Comparison of ENCODE assay signal across 22 cellular contexts in the genomic region with DNA sequence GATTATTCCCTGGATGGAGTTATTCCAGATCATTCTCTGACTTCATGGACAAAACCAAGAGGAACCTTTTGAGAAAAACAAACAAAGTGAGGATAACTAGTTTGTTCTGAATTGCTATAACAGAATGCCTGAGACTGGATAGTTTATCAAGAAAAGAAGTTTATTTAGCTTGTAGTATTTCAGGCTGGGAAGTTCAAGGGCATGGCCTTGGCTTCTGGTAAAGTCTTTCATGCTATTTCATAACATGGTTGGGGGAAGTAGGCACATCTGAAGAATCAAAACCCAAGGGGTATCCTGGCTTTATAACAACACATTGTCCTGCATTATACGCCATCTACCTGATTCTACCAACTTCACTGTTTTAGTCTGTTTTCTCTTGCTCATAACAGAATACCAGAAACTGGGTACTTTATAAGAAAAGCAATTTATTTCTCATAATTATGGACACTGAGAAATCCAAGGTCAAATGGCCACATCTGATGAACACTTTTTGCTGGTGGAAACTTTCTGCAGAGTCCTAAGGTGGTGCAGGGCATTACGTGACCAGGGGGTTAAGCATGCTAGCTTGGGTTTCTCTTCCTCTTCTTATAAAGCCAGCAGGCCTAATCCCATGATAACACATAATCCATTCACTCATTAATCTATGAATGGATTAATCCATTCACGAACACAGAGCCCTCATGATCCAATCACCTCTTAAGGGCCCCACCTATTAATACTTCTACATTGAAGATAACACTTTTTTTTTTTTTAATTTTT.
DNase-seq lines count a peak whose midpoint lies in the region; ATAC-seq, FAIRE-seq and TF ChIP-seq lines count a peak whose summit lies in the region.
"Had no signal": no experiment of that assay in that cellular context is flagged by ENCODE, and none has a peak within 500 bp of the region (broad histone marks: within the 10 kb centered on the region; RNA-seq: fewer than 3 reads in every experiment).

No MANE protein-coding gene starts in this region.

- ATAC-seq in GM21381 (IDR thresholded peaks at IDR 0.05; ENCODE audit: unreplicated experiment) = no peak
- ATAC-seq: K562 had no signal

- DNase-seq in D721Med (ENCODE audit: insufficient read length, low spot score) (no peak), GM19239 (ENCODE audit: insufficient read length, low spot score) (no peak), NCI-H82 treated with DMSO at 0.1 percent for 48 hours (lab: John Stamatoyannopoulos, UW; ENCODE audit: unreplicated experiment) (peak; percentile 69), GM20000 (ENCODE audit: low spot score) (no peak), iPS-NIHi11 (ENCODE audit: low spot score) (no peak)
- DNase-seq: ACHN; BE2C; C1 segment of cervical spinal cord; CD4-positive, CD25-positive, alpha-beta regulatory T cell; CD8-positive, alpha-beta memory T cell; COR-L47; DMS153; DMS79; GF-D8; GM23248; HCEC 1CT; IMR-90 had no signal

- peak; percentile 16 for FAIRE-seq in D721Med (lab: Jason Lieb, UNC)
- FAIRE-seq in GM19239 (lab: Jason Lieb, UNC) = peak; percentile 42
- FAIRE-seq: A204.1, GM18507, H54, K562 had no signal

- no peak for TF ChIP-seq CTCF in D721Med (IDR thresholded peaks at IDR 0.05; ENCODE audit: insufficient read depth, missing control alignments)
- no peak for TF ChIP-seq CTCF in GM20000 (IDR thresholded peaks at IDR 0.05; ENCODE audit: extremely low read depth, missing control alignments)
